In genomic region chr3:63437858-63438257, GRCh38 we compare ENCODE assay signal across 9 cellular contexts.
"Had no signal": no experiment of that assay in that cellular context is flagged by ENCODE, and none has a peak within 500 bp of the region (broad histone marks: within the 10 kb centered on the region; RNA-seq: fewer than 3 reads in every experiment).

No MANE protein-coding gene starts in this region.

- H3K36me3 ChIP-seq: HAP-1 had no signal

- DNase-seq: H7, HFFc6, Kasumi-1, KG1 had no signal

- H3K36me3 Mint-ChIP-seq: IgD-negative memory B cell had no signal

- H2AFZ ChIP-seq: GM23338 had no signal

- ATAC-seq: GM23338, HCT116 had no signal

- H3K4me1 Mint-ChIP-seq: IgD-negative memory B cell had no signal

- H3K27ac Mint-ChIP-seq: GM23338, HFFc6, IgD-negative memory B cell had no signal

- H3K9me3 Mint-ChIP-seq: GM23338, HFFc6, IgD-negative memory B cell had no signal

- H3K27me3 Mint-ChIP-seq: IgD-negative memory B cell had no signal

- H3K4me3 Mint-ChIP-seq: GM23338, HFFc6, IgD-negative memory B cell had no signal

- H3K9me3 ChIP-seq: HAP-1 had no signal

- H3K27ac ChIP-seq: HL-60 had no signal

- H3K4me3 ChIP-seq: GM23338, HAP-1 had no signal
